ENCODE assay signal across 12 cellular contexts in the genomic region with DNA sequence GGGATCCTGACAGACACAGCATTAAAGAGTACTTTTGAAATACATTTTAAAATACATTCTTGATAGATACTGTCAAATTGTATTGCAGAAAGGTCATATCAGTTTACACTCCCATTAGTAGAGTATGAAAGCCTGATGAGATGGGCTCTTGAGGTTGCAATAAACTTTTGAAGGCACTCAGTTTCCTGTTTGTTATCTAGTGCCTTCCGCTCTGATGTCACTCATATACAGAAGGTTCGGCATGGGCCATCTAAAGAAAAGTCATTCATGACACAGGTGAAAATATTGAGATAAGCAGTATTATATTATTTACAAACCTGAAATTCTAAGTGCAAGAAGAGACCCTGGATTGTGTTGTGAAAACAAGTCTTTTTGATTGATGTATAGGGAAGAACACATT. TPM values are rescaled to one million over a fixed set of nuclear protein-coding genes. Genes with fewer than 3 reads are reported as not detected.
DNase-seq lines count a peak whose midpoint lies in the region; ATAC-seq and TF ChIP-seq lines count a peak whose summit lies in the region.
"Had no signal": no experiment of that assay in that cellular context is flagged by ENCODE, and none has a peak within 500 bp of the region (broad histone marks: within the 10 kb centered on the region; RNA-seq: fewer than 3 reads in every experiment).

No MANE protein-coding gene starts in this region.

- H3K36me3 Mint-ChIP-seq in activated T-cell treated with anti-CD3 and anti-CD28 coated beads, Interleukin-2, amount 50 U/mL, for 4 hours (ENCODE audit: insufficient read depth) = no peaks in the 10 kb centered on the region
- no peaks in the 10 kb centered on the region for H3K36me3 Mint-ChIP-seq in central memory CD8-positive, alpha-beta T cell (ENCODE audit: insufficient read depth)
- no peaks in the 10 kb centered on the region for H3K36me3 Mint-ChIP-seq in stimulated activated naive CD8-positive, alpha-beta T cell treated with anti-CD3 and anti-CD28 coated beads, Interleukin-15, Interleukin-2, amounts not matched to agents 100 ng/mL and 50 ng/mL, for 24 hours (ENCODE audit: low read depth)

- peaks cover 0 to 5% of the 10 kb centered on the region in 2 donors for H3K4me1 ChIP-seq in breast epithelium

- peak; percentile 54 to 60 for ATAC-seq in activated T-cell treated with anti-CD3 and anti-CD28 coated beads, Interleukin-2, amount 50 U/mL, for 4 hours
- ATAC-seq in central memory CD8-positive, alpha-beta T cell (replicated peaks; ENCODE audit: extremely low read depth, poor library complexity, severe bottlenecking) = peak; percentile 93
- no peak for ATAC-seq in HG03354 (IDR thresholded peaks at IDR 0.05; ENCODE audit: poor library complexity, severe bottlenecking, unreplicated experiment)

- TF ChIP-seq POLR2A in breast epithelium (IDR thresholded peaks at IDR 0.05) = no peak

- no peak overlapping the region for H3K27ac ChIP-seq in breast epithelium
- H3K27ac ChIP-seq: coronary artery had no signal

- no peak overlapping the region for H3K4me3 ChIP-seq in breast epithelium
- H3K4me3 ChIP-seq: coronary artery had no signal

- no peaks in the 10 kb centered on the region for H3K36me3 ChIP-seq in breast epithelium

- H3K4me1 Mint-ChIP-seq in activated T-cell treated with anti-CD3 and anti-CD28 coated beads, Interleukin-2, amount 50 U/mL, for 4 hours (ENCODE audit: low read depth) = peaks cover 59% of the 10 kb centered on the region
- H3K4me1 Mint-ChIP-seq in central memory CD8-positive, alpha-beta T cell = peaks cover 43% of the 10 kb centered on the region
- H3K4me1 Mint-ChIP-seq in stimulated activated naive CD8-positive, alpha-beta T cell treated with anti-CD3 and anti-CD28 coated beads, Interleukin-15, Interleukin-2, amounts not matched to agents 100 ng/mL and 50 ng/mL, for 24 hours (ENCODE audit: low read depth) = peaks cover 67% of the 10 kb centered on the region

- H3K27ac Mint-ChIP-seq in central memory CD8-positive, alpha-beta T cell (ENCODE audit: low read depth) = peak overlapping the region; percentile 95
- H3K27ac Mint-ChIP-seq in stimulated activated naive CD8-positive, alpha-beta T cell treated with anti-CD3 and anti-CD28 coated beads, Interleukin-15, Interleukin-2, amounts not matched to agents 100 ng/mL and 50 ng/mL, for 24 hours = peak overlapping the region; percentile 82

- peak overlapping the region; percentile 42 for H3K4me3 Mint-ChIP-seq in activated T-cell treated with anti-CD3 and anti-CD28 coated beads, Interleukin-2, amount 50 U/mL, for 4 hours
- H3K4me3 Mint-ChIP-seq in central memory CD8-positive, alpha-beta T cell = peak overlapping the region; percentile 55
- H3K4me3 Mint-ChIP-seq in stimulated activated naive CD8-positive, alpha-beta T cell treated with anti-CD3 and anti-CD28 coated beads, Interleukin-15, Interleukin-2, amounts not matched to agents 100 ng/mL and 50 ng/mL, for 24 hours = peak overlapping the region; percentile 24

- TF ChIP-seq CTCF in breast epithelium (IDR thresholded peaks at IDR 0.05) = no peak

- H3K9me3 Mint-ChIP-seq in activated T-cell treated with anti-CD3 and anti-CD28 coated beads, Interleukin-2, amount 50 U/mL, for 4 hours = no peaks in the 10 kb centered on the region
- no peaks in the 10 kb centered on the region for H3K9me3 Mint-ChIP-seq in central memory CD8-positive, alpha-beta T cell
- no peaks in the 10 kb centered on the region for H3K9me3 Mint-ChIP-seq in stimulated activated naive CD8-positive, alpha-beta T cell treated with anti-CD3 and anti-CD28 coated beads, Interleukin-15, Interleukin-2, amounts not matched to agents 100 ng/mL and 50 ng/mL, for 24 hours

- no peaks in the 10 kb centered on the region for H3K27me3 ChIP-seq in breast epithelium

- no peak for DNase-seq in activated T-cell treated with anti-CD3 and anti-CD28 coated beads, Interleukin-2, amount 50 U/mL, for 4 hours
- no peak for DNase-seq in activated T-cell treated with anti-CD3 and anti-CD28 coated beads, Interleukin-2, amount 50 U/mL, for 1 hour
- DNase-seq in T-helper 2 cell (peak in 3 of 5 experiments; percentile 14 to 89 (median 49)), breast epithelium (ENCODE audit: low spot score in 2 of 2) (no peak), nucleus accumbens (lab: John Stamatoyannopoulos, UW) (no peak)
- DNase-seq in central memory CD8-positive, alpha-beta T cell (ENCODE audit: low spot score in 2 of 2) = peak in 1 of 2 donors; percentile 35
- DNase-seq: amniotic stem cell; DMS79; stimulated activated CD4-positive, alpha-beta T cell treated with anti-CD3 and anti-CD28 coated beads, Interleukin-15, amount 100 ng/mL, for 24 hours had no signal

- H3K9me3 ChIP-seq in breast epithelium = no peaks in the 10 kb centered on the region

- intact Hi-C loops in breast epithelium (cut with DNase I; ENCODE audit: low total_unique reads) = no loop called here

- H3K27me3 Mint-ChIP-seq in activated T-cell treated with anti-CD3 and anti-CD28 coated beads, Interleukin-2, amount 50 U/mL, for 4 hours (ENCODE audit: low read depth) = no peaks in the 10 kb centered on the region
- no peaks in the 10 kb centered on the region for H3K27me3 Mint-ChIP-seq in central memory CD8-positive, alpha-beta T cell
- H3K27me3 Mint-ChIP-seq in stimulated activated naive CD8-positive, alpha-beta T cell treated with anti-CD3 and anti-CD28 coated beads, Interleukin-15, Interleukin-2, amounts not matched to agents 100 ng/mL and 50 ng/mL, for 24 hours = no peaks in the 10 kb centered on the region

RNA-seq across cellular contexts. Expression of gene DENND4A, which starts 36.5 kb away (rescaled TPM):
- 10 to 100 TPM; 24.2 to 26.0 (median 25.0) TPM for total RNA-seq in activated T-cell treated with anti-CD3 and anti-CD28 coated beads, Interleukin-2, amount 50 U/mL, for 4 hours
- total RNA-seq in breast epithelium = 10 to 100 TPM; 25.3 to 59.0 (median 48.2) TPM

RNA-seq across cellular contexts. Expression of gene RAB11A, which starts 40.7 kb away (rescaled TPM):
- total RNA-seq in activated T-cell treated with anti-CD3 and anti-CD28 coated beads, Interleukin-2, amount 50 U/mL, for 4 hours = 100 to 1,000 TPM; 127 to 139 (median 136) TPM
- 100 to 1,000 TPM; 108 to 156 (median 147) TPM for total RNA-seq in breast epithelium

Comparison
In these comparisons a context has a peak if more than half of its experiments do, and no peak if none do; other contexts are left out.
1. DNase-seq: peak in T-helper 2 cell (3 of 5); none in activated T-cell treated with anti-CD3 and anti-CD28 coated beads, Interleukin-2, amount 50 U/mL, for 4 hours (single experiment), activated T-cell treated with anti-CD3 and anti-CD28 coated beads, Interleukin-2, amount 50 U/mL, for 1 hour (single experiment), breast epithelium (0 of 2) and nucleus accumbens (0 of 56).
2. Peak in every context shown above with its lines, with median percentiles within 50 percentile points of each other: H3K4me3 Mint-ChIP-seq.